12 cellular contexts compared by ENCODE assay signal in the genomic region with DNA sequence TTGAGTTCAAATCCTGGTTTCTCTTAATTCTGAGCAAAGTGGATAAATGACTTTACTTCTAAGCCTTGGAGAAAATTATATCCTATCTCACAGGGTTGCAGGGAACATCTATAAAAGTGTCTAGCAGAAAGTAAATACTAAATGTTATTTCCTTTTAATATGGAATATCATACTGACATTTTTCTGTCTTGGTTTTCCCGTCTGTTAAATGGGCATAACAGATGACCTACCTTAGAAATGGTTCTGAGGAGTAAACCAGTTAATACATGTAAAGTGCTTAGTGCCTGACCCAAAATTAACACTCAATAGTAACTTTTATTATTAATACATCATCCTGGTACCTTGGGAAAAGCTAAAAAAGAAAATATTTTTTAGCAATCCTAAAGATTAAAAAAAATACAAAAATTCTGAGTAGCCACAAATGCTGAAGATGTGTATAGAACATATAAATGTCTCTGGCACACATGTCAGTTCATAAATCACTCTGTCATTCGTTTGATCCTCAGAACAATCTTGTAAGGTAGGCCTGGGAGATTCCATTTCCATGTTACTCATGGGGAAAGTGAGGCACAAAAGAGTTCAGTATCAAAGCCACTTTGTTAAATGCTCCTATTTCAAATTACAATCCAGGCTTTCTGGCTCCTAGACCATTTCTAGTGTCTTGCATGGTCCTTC. TPM values are rescaled to one million over a fixed set of nuclear protein-coding genes. Genes with fewer than 3 reads are reported as not detected.
DNase-seq lines count a peak whose midpoint lies in the region; ATAC-seq and TF ChIP-seq lines count a peak whose summit lies in the region.
"Had no signal": no experiment of that assay in that cellular context is flagged by ENCODE, and none has a peak within 500 bp of the region (broad histone marks: within the 10 kb centered on the region; RNA-seq: fewer than 3 reads in every experiment).

No MANE protein-coding gene starts in this region.

- H3K79me2 ChIP-seq in HCT116 (ENCODE audit: insufficient read depth, low read length) = peaks cover 39% of the 10 kb centered on the region

- peak overlapping the region; percentile 95 for H3K27ac ChIP-seq in A673 (ENCODE audit: low read depth, low read length, poor library complexity, severe bottlenecking)
- H3K27ac ChIP-seq in HCT116 (ENCODE audit: low read depth, low read length) = no peak overlapping the region
- H3K27ac ChIP-seq in mesenchymal stem cell (ENCODE audit: low read length, poor library complexity, severe bottlenecking) = no peak overlapping the region
- no peak overlapping the region for H3K27ac ChIP-seq in Peyer's patch
- H3K27ac ChIP-seq in WERI-Rb-1 = no peak overlapping the region

- no TSS peak for BruUV-seq in A673 (replicated peaks; lab: Mats Ljungman, UMichigan)
- BruUV-seq in HCT116 (replicated peaks; lab: Mats Ljungman, UMichigan) = no TSS peak

- peaks cover 16% of the 10 kb centered on the region for H3K79me1 ChIP-seq in mesenchymal stem cell (replicated peaks; ENCODE audit: low read length, poor library complexity, severe bottlenecking)

- H3K4me3 ChIP-seq in A673 (ENCODE audit: low read depth, low read length, poor library complexity, severe bottlenecking) (peak overlapping the region; percentile 88), HCT116 (replicated peaks in 1 of 2; ENCODE audit: low read depth in 1 of 2, low read length in 2 of 2) (peak overlapping the region; percentile 87 to 89), adipocyte (ENCODE audit: low read length) (peak overlapping the region; percentile 100), mesenchymal stem cell (ENCODE audit: insufficient read depth in 1 of 2, low read depth in 1 of 2, low read length in 2 of 2) (peak overlapping the region in 1 of 2 experiments; percentile 92), Peyer's patch (peak overlapping the region in 2 of 4 donors; percentile 74 to 87), WERI-Rb-1 (ENCODE audit: low read depth, low read length) (no peak overlapping the region)

- H3K9ac ChIP-seq in HCT116 (ENCODE audit: low read length) (peak overlapping the region; percentile 80), adipocyte (ENCODE audit: low read length) (peak overlapping the region; percentile 99), mesenchymal stem cell (ENCODE audit: low read length) (peak overlapping the region; percentile 91)

- intact Hi-C loops in A673 (cut with micrococcal nuclease; ENCODE audit: unreplicated experiment) (loop anchor here (2.0 kb wide), 1 partner anchor 135 kb away; a partner anchor contains a TSS), HCT116 (cut with micrococcal nuclease) (loop anchor here (5.0 to 10.0 kb wide), 4 partner anchors 79 to 359 kb away; a partner anchor contains a TSS)

- POLR2A ChIA-PET in A673 (lab: Charles Lee; ENCODE audit: low non-redundant PET) = no interaction called here
- POLR2A ChIA-PET in HCT116 (lab: Charles Lee) = no interaction called here

- H2BK120ac ChIP-seq in mesenchymal stem cell (ENCODE audit: low read depth, low read length) = no peak overlapping the region

- no peak overlapping the region for H2BK15ac ChIP-seq in mesenchymal stem cell (ENCODE audit: low read depth, poor library complexity, severe bottlenecking)

- TF ChIP-seq CTCF in A673 (conservative IDR thresholded peaks at IDR 0.05; ENCODE audit: low read depth, low read length) (no peak), HCT116 (IDR thresholded peaks at IDR 0.05 in 2 of 3, conservative IDR thresholded peaks at IDR 0.05 in 1 of 3; ENCODE audit: borderline replicate concordance in 1 of 3, insufficient read depth in 1 of 3, low read depth in 2 of 3, low read length in 2 of 3) (no peak), Peyer's patch (IDR thresholded peaks at IDR 0.05) (no peak), WERI-Rb-1 (IDR thresholded peaks at IDR 0.05; ENCODE audit: low read depth, low read length) (no peak)

- no peak for TF ChIP-seq RAD21 in HCT116 (IDR thresholded peaks at IDR 0.05; ENCODE audit: low read depth)

- TF ChIP-seq POLR2A in HCT116 (IDR thresholded peaks at IDR 0.05; ENCODE audit: borderline replicate concordance, extremely low read depth, insufficient read depth, insufficient read length) (no peak), Peyer's patch (IDR thresholded peaks at IDR 0.05) (no peak)

- RAD21 ChIA-PET in HCT116 (lab: Charles Lee; ENCODE audit: low non-redundant PET in 1 of 2, low total read pairs in 2 of 2, uncharacterized antibody in 2 of 2, unreplicated experiment in 2 of 2) = no interaction called here

- no peak overlapping the region for H2AK5ac ChIP-seq in mesenchymal stem cell (ENCODE audit: low read length, severe bottlenecking)

- no peak overlapping the region for H3K14ac ChIP-seq in mesenchymal stem cell (ENCODE audit: low read length in 2 of 2)

- H4K8ac ChIP-seq in mesenchymal stem cell (ENCODE audit: low read length) = no peak overlapping the region

- H3K9me2 ChIP-seq in HCT116 (ENCODE audit: insufficient read depth) = no peaks in the 10 kb centered on the region

- WGBS in mesenchymal stem cell = 82% methylated on average over 1 of the region's 2 CpGs

- CTCF ChIA-PET in A673 (lab: Charles Lee) (no interaction called here), HCT116 (lab: Charles Lee) (no interaction called here)

- H3K18ac ChIP-seq in mesenchymal stem cell (ENCODE audit: low read depth in 1 of 2, low read length in 2 of 2) = no peak overlapping the region

- no peaks in the 10 kb centered on the region for H3K9me3 ChIP-seq in A673 (ENCODE audit: low read depth, low read length, poor library complexity, severe bottlenecking)
- H3K9me3 ChIP-seq in HCT116 (ENCODE audit: control insufficient read depth in 1 of 2, insufficient read depth in 1 of 2, low read depth in 1 of 2, low read length in 2 of 2) = no peaks in the 10 kb centered on the region
- no peaks in the 10 kb centered on the region for H3K9me3 ChIP-seq in adipocyte (ENCODE audit: control insufficient read depth, low read length)
- H3K9me3 ChIP-seq in mesenchymal stem cell (ENCODE audit: control insufficient read depth, low read length) = no peaks in the 10 kb centered on the region
- no peaks in the 10 kb centered on the region for H3K9me3 ChIP-seq in Peyer's patch
- H3K9me3 ChIP-seq in WERI-Rb-1 (ENCODE audit: severe bottlenecking) = no peaks in the 10 kb centered on the region

- no peak overlapping the region for H3K4ac ChIP-seq in mesenchymal stem cell (ENCODE audit: low read depth in 1 of 2, low read length in 2 of 2)

- no peak for ATAC-seq in HCT116
- no peak for ATAC-seq in GM21786 (IDR thresholded peaks at IDR 0.05; ENCODE audit: unreplicated experiment)

- no peak overlapping the region for H3K23ac ChIP-seq in mesenchymal stem cell (ENCODE audit: low read length in 2 of 2)

- H3K36me3 ChIP-seq in A673 (ENCODE audit: insufficient read depth, low read length, poor library complexity, severe bottlenecking) (peaks cover 27% of the 10 kb centered on the region), HCT116 (ENCODE audit: control insufficient read depth in 1 of 2, insufficient read depth in 2 of 2, low read length in 2 of 2) (peaks cover 11 to 17% of the 10 kb centered on the region in 2 experiments), adipocyte (ENCODE audit: control insufficient read depth, insufficient read depth, low read length, severe bottlenecking) (peaks cover 32% of the 10 kb centered on the region), mesenchymal stem cell (ENCODE audit: control insufficient read depth in 1 of 2, insufficient read depth in 2 of 2, low read depth in 1 of 2, low read length in 2 of 2) (peaks cover 7 to 34% of the 10 kb centered on the region in 2 experiments), Peyer's patch (peaks cover 0 to 29% (median 0%) of the 10 kb centered on the region in 3 donors), WERI-Rb-1 (peaks cover 17% of the 10 kb centered on the region)

- H3K4me1 ChIP-seq in A673 (ENCODE audit: insufficient read depth, low read length, poor library complexity, severe bottlenecking) (peaks cover 14% of the 10 kb centered on the region), HCT116 (ENCODE audit: control insufficient read depth in 1 of 2, insufficient read depth in 2 of 2, low read length in 2 of 2) (peaks cover 6 to 15% of the 10 kb centered on the region in 2 experiments), adipocyte (ENCODE audit: control insufficient read depth, insufficient read depth, low read length) (peaks cover 21% of the 10 kb centered on the region), mesenchymal stem cell (ENCODE audit: control insufficient read depth, insufficient read depth, low read depth, low read length) (peaks cover 2% of the 10 kb centered on the region), Peyer's patch (peaks cover 0 to 14% (median 8%) of the 10 kb centered on the region in 4 donors)

- no peaks in the 10 kb centered on the region for H3K27me3 ChIP-seq in A673 (replicated peaks; ENCODE audit: insufficient read depth, low read depth, low read length, poor library complexity)
- no peaks in the 10 kb centered on the region for H3K27me3 ChIP-seq in HCT116 (ENCODE audit: insufficient read depth, low read length)
- H3K27me3 ChIP-seq in adipocyte (replicated peaks; ENCODE audit: control insufficient read depth, insufficient read depth, low read length) = no peaks in the 10 kb centered on the region
- no peaks in the 10 kb centered on the region for H3K27me3 ChIP-seq in mesenchymal stem cell (ENCODE audit: control insufficient read depth in 1 of 2, insufficient read depth in 1 of 2, low read length in 2 of 2)
- no peaks in the 10 kb centered on the region for H3K27me3 ChIP-seq in Peyer's patch
- no peaks in the 10 kb centered on the region for H3K27me3 ChIP-seq in WERI-Rb-1 (ENCODE audit: insufficient read depth, low read depth, severe bottlenecking)

- H4K91ac ChIP-seq in mesenchymal stem cell (ENCODE audit: low read length) = no peak overlapping the region

- no peak overlapping the region for H2BK12ac ChIP-seq in mesenchymal stem cell (ENCODE audit: low read length in 2 of 2)

- DNase-seq in A673 (ENCODE audit: low spot score) (no peak), HCT116 (ENCODE audit: low read depth, low spot score) (no peak), adipocyte (ENCODE audit: low read depth) (no peak), mesenchymal stem cell (no peak), NCI-H82 treated with DMSO at 0.1 percent for 48 hours (lab: John Stamatoyannopoulos, UW; ENCODE audit: unreplicated experiment) (no peak), Peyer's patch (no peak), WERI-Rb-1 (no peak)
- DNase-seq: activated effector memory CD4-positive, alpha-beta T cell treated with anti-CD3 and anti-CD28 coated beads, Interleukin-2, amount 50 U/mL, for 16 hours; DMS79; stimulated activated CD4-positive, alpha-beta T cell treated with anti-CD3 and anti-CD28 coated beads, Interleukin-15, amount 100 ng/mL, for 24 hours had no signal

- H3K4me2 ChIP-seq in HCT116 (ENCODE audit: low read length) (peak overlapping the region; percentile 83), mesenchymal stem cell (ENCODE audit: low read length, poor library complexity, severe bottlenecking) (no peak overlapping the region)

- no peak overlapping the region for H2AFZ ChIP-seq in HCT116 (ENCODE audit: low read depth, low read length, poor library complexity, severe bottlenecking)
- no peak overlapping the region for H2AFZ ChIP-seq in mesenchymal stem cell (ENCODE audit: low read depth, low read length)

- H2BK5ac ChIP-seq in mesenchymal stem cell (ENCODE audit: low read depth, low read length, poor library complexity, severe bottlenecking) = no peak overlapping the region

- H4K20me1 ChIP-seq in HCT116 (ENCODE audit: insufficient read depth) = peaks cover 12% of the 10 kb centered on the region; the same call in 1 of the 2 replicates

RNA-seq across cellular contexts. Expression of a gene that starts 1.3 kb away (rescaled TPM):
- total RNA-seq in A673 (2021) (16.7 and 19.8 TPM in 2 replicates), HCT116 (2021; ENCODE audit: unreplicated experiment) (16.8 TPM), Peyer's patch (10 to 100 TPM; 19.0 to 55.3 (median 25.3) TPM)
- polyA plus RNA-seq in HCT116 (2012) = 12.4 and 13.3 TPM in 2 replicates
- polyA plus RNA-seq in mesenchymal stem cell (2013, experiment 1 of 2) = 20.5 TPM
- polyA plus RNA-seq in mesenchymal stem cell (2013, experiment 2 of 2) = 19.9 TPM

RNA-seq across cellular contexts. Expression of a gene that starts 1.8 kb away (rescaled TPM):
- 276 and 375 TPM in 2 replicates for total RNA-seq in A673 (2021)
- 222 TPM for total RNA-seq in HCT116 (2021; ENCODE audit: unreplicated experiment)
- polyA plus RNA-seq in HCT116 (2012) = 149 TPM in 2 replicates
- 73.7 TPM for polyA plus RNA-seq in mesenchymal stem cell (2013, experiment 1 of 2)
- polyA plus RNA-seq in mesenchymal stem cell (2013, experiment 2 of 2) = 71.2 TPM
- 100 to 1,000 TPM in 1 of 4 donors, 10 to 100 TPM in 3; 56.6 to 129 (median 80.9) TPM for total RNA-seq in Peyer's patch

RNA-seq across cellular contexts. Expression of a gene that starts 32.8 kb away (rescaled TPM):
- 0.58 and 1.0 TPM in 2 replicates for total RNA-seq in A673 (2021)
- total RNA-seq in HCT116 (2021; ENCODE audit: unreplicated experiment) = 0.66 TPM
- polyA plus RNA-seq in HCT116 (2012) = 0.15 and 0.25 TPM in 2 replicates
- 0.04 TPM for polyA plus RNA-seq in mesenchymal stem cell (2013, experiment 1 of 2)
- polyA plus RNA-seq in mesenchymal stem cell (2013, experiment 2 of 2) = not detected
- total RNA-seq in Peyer's patch = 1 to 10 TPM in 2 of 4 donors, not detected in 2; 1.2 to 2.8 TPM
- total RNA-seq: HT-29 had no signal

RNA-seq across cellular contexts. Expression of a gene that starts 42.5 kb away (rescaled TPM):
- 4.3 and 5.1 TPM in 2 replicates for total RNA-seq in A673 (2021)
- total RNA-seq in HCT116 (2021; ENCODE audit: unreplicated experiment) = not detected
- not detected in 2 replicates for polyA plus RNA-seq in HCT116 (2012)
- polyA plus RNA-seq in mesenchymal stem cell (2013, experiment 1 of 2) = not detected
- polyA plus RNA-seq in mesenchymal stem cell (2013, experiment 2 of 2) = 0.03 TPM
- total RNA-seq in Peyer's patch = not detected
- total RNA-seq: HT-29 had no signal
